In the genomic region with DNA sequence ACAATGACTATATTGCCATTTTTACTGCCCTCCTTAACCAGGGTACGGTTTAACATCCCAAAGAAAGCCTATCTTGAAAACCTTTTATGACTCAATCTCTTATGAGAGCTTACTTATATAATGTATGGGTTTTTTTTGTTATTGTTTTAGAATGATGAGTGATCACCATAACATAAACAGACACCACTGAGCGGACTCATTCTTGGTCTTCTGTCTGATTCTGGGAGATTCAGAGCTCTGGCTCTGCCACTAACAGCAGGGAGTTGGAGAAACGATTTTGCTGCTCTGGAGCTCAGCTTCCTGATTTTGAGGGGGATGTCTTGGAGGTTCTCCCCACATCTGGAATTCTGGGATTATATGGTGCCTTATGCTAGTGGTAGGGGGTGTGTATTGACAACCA, we compare ENCODE assay signal across 1 cellular context.
TF ChIP-seq lines count a peak whose summit lies in the region.

No MANE protein-coding gene starts in this region.

TF ChIP-seq in IMR-90, 13 proteins besides CTCF, POLR2A, EP300 and RAD21 (continued from another document):
- no peak for TF ChIP-seq MXI1 (IDR thresholded peaks at IDR 0.05; ENCODE audit: borderline replicate concordance, low read depth, low read length)
